Comparison of ENCODE assay signal across 8 cellular contexts in the genomic region with DNA sequence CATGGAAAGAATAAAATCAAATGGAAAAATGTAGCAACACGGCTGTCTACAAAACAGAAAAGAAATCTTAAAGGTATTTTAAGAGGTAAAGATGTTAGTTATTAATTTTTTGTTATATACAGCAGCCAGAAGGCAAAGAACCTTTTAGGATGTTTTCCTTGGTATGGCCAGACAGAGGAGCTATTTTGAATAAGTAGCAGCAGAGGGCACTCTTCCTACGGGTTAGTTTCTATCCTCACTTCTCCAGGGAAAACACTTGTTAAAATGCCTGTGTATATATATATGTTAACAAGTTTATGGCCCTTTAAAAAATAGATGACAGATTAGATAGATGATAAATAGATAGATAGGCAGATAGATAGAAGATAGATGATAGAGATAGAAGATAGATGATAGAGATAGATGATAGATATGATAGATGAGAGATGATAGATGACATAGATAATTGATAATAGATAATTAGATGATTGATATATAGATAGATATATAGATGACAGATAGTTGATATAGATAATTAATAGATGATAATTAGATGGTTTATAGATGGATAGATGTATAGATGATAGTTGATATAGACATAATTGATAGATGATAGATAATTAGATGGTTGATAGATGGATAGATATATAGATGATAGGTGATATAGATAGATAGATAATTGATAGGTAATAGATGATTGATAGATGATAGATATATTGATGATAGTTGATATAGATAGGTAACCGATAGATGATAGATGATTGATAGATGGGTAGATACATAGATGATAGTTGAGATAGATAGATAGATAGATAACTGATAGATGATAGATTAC. TPM values are rescaled to one million over a fixed set of nuclear protein-coding genes. Genes with fewer than 3 reads are reported as not detected.
A peak's percentile ranks its signal among the peaks of the same experiment; 100 is the strongest.
DNase-seq lines count a peak whose midpoint lies in the region; ATAC-seq and TF ChIP-seq lines count a peak whose summit lies in the region.

No MANE protein-coding gene starts in this region.

- H3K4me3 Mint-ChIP-seq in immature natural killer cell, result no peak overlapping the region

- no peak for ATAC-seq in HG02759 (IDR thresholded peaks at IDR 0.05; ENCODE audit: unreplicated experiment)

- TF ChIP-seq POLR2A in NB4 (IDR thresholded peaks at IDR 0.05; ENCODE audit: extremely low read depth, insufficient read length) (no peak), sigmoid colon (IDR thresholded peaks at IDR 0.05) (no peak)

- H3K36me3 Mint-ChIP-seq in immature natural killer cell, result no peaks in the 10 kb centered on the region

- no peak overlapping the region for H3K27ac Mint-ChIP-seq in immature natural killer cell

- H3K36me3 ChIP-seq in sigmoid colon, result no peaks in the 10 kb centered on the region

- no peaks in the 10 kb centered on the region for H3K9me3 ChIP-seq in sigmoid colon

- intact Hi-C loops in sigmoid colon (cut with DNase I), result loop anchor here (2.0 kb wide), 1 partner anchor 172 kb away; no protein-coding TSS in a partner anchor

- TF ChIP-seq EP300 in sigmoid colon (IDR thresholded peaks at IDR 0.05), result no peak

- H3K27me3 Mint-ChIP-seq in immature natural killer cell (ENCODE audit: low read depth in 3 of 3), result peaks cover 4 to 11% (median 11%) of the 10 kb centered on the region in 3 donors

- DNase-seq in DMS79 treated with DMSO at 0.1 percent for 48 hours (lab: John Stamatoyannopoulos, UW) (peak; percentile 66), NB4 (ENCODE audit: low read depth) (peak; percentile 59), SK-N-DZ (ENCODE audit: low spot score) (peak; percentile 53), foreskin fibroblast (peak; percentile 28 to 64), sigmoid colon (no peak), immature natural killer cell (no peak)
- no peak for DNase-seq in stimulated activated CD4-positive, alpha-beta T cell treated with anti-CD3 and anti-CD28 coated beads, Interleukin-12 subunit alpha, Interleukin-12 subunit beta, amount 100 ng/mL, for 4 hours

- H3K4me1 Mint-ChIP-seq in immature natural killer cell, result no peaks in the 10 kb centered on the region

- H3K27ac ChIP-seq in sigmoid colon, result peak overlapping the region in 1 of 4 donors; percentile 57

- H3K4me1 ChIP-seq in sigmoid colon, result peaks cover 0 to 12% (median 4%) of the 10 kb centered on the region in 4 donors

- no peaks in the 10 kb centered on the region for H3K27me3 ChIP-seq in sigmoid colon

- H3K4me3 ChIP-seq in NB4 (ENCODE audit: low read depth, low read length) (no peak overlapping the region), foreskin fibroblast (ENCODE audit: low read depth in 1 of 2, low read length in 2 of 2) (no peak overlapping the region), sigmoid colon (no peak overlapping the region)

- H3K9me3 Mint-ChIP-seq in immature natural killer cell, result no peaks in the 10 kb centered on the region

- WGBS in sigmoid colon, 2 donors, result 32 to 33% methylated on average over 3 of the region's 3 CpGs

- TF ChIP-seq CTCF in NB4 (IDR thresholded peaks at IDR 0.05; ENCODE audit: low read depth, low read length) (peak; percentile 68), foreskin fibroblast (IDR thresholded peaks at IDR 0.05; ENCODE audit: low read depth, low read length) (peak; percentile 55), sigmoid colon (IDR thresholded peaks at IDR 0.05) (peak; percentile 9 to 53 (median 22))

RNA-seq across cellular contexts. Expression of a gene that starts 57.8 kb away (rescaled TPM):
- polyA plus RNA-seq in SK-N-DZ (2014; cell fraction: cytosol; rRNA removed), result not detected in 2 replicates
- polyA plus RNA-seq in SK-N-DZ (2014; cell fraction: nucleus; rRNA removed), result 0.20 TPM in 1 of 2 replicates, not detected in the other
- total RNA-seq in sigmoid colon, result 1 to 10 TPM in 1 of 4 donors, under 1 TPM in 3; 0.66 to 4.7 (median 0.76) TPM
- polyA plus RNA-seq in sigmoid colon, result under 1 TPM; 0.46 to 0.71 (median 0.60) TPM
- not detected for polyA plus RNA-seq in immature natural killer cell

Comparison
In these comparisons a context has a peak if more than half of its experiments do, and no peak if none do; other contexts are left out.
1. DNase-seq: peak in DMS79 treated with DMSO at 0.1 percent for 48 hours (single experiment), NB4 (single experiment), SK-N-DZ (single experiment) and foreskin fibroblast (2 of 2); none in sigmoid colon (single experiment), immature natural killer cell (0 of 3) and stimulated activated CD4-positive, alpha-beta T cell treated with anti-CD3 and anti-CD28 coated beads, Interleukin-12 subunit alpha, Interleukin-12 subunit beta, amount 100 ng/mL, for 4 hours (single experiment).
2. Peak in every context shown above with its lines, with median percentiles within 50 percentile points of each other: CTCF ChIP-seq.